ENCODE assay signal across 10 cellular contexts in genomic region chr6:156396068-156396771, GRCh38.
DNase-seq lines count a peak whose midpoint lies in the region; ATAC-seq, FAIRE-seq and TF ChIP-seq lines count a peak whose summit lies in the region.
"Had no signal": no experiment of that assay in that cellular context is flagged by ENCODE, and none has a peak within 500 bp of the region (broad histone marks: within the 10 kb centered on the region; RNA-seq: fewer than 3 reads in every experiment).

No MANE protein-coding gene starts in this region.

- in situ Hi-C loops in KBM-7 (cut with MboI; ENCODE audit: low pct_unique_long_range_greater_than_20kb, low sequenced_read_pairs) = no loop called here

- H3K36me3 ChIP-seq in keratinocyte (ENCODE audit: control insufficient read depth in 2 of 2, extremely low read depth in 1 of 2, insufficient read depth in 2 of 2, low read length in 2 of 2) = no peaks in the 10 kb centered on the region

- peaks cover 41% of the 10 kb centered on the region for H3K27me3 Mint-ChIP-seq in osteocyte (ENCODE audit: unreplicated experiment)

- H3K9me1 ChIP-seq in keratinocyte (ENCODE audit: control insufficient read depth, extremely low read depth, insufficient read depth, low read length) = no peaks in the 10 kb centered on the region

- no peak for TF ChIP-seq CTCF in keratinocyte (optimal IDR thresholded peaks at IDR 0.05 in 1 of 3, IDR thresholded peaks at IDR 0.05 in 1 of 3, conservative IDR thresholded peaks at IDR 0.05 in 1 of 3; ENCODE audit: extremely low read depth in 1 of 3, insufficient read depth in 2 of 3, low read length in 3 of 3)
- no peak for TF ChIP-seq CTCF in osteocyte (IDR thresholded peaks at IDR 0.05)

- H3K27me3 ChIP-seq in keratinocyte (ENCODE audit: control insufficient read depth, extremely low read depth, insufficient read depth, low read length) = peaks cover 26% of the 10 kb centered on the region

- ATAC-seq in GM18502 (IDR thresholded peaks at IDR 0.05; ENCODE audit: poor library complexity, unreplicated experiment) (peak; percentile 78), GM21526 (IDR thresholded peaks at IDR 0.05; ENCODE audit: low FRiP score, unreplicated experiment) (peak; percentile 53), HG03571 (IDR thresholded peaks at IDR 0.05; ENCODE audit: unreplicated experiment) (peak; percentile 49)

- H3K36me3 Mint-ChIP-seq in osteocyte (ENCODE audit: unreplicated experiment) = no peaks in the 10 kb centered on the region

- no peaks in the 10 kb centered on the region for H3K9me3 ChIP-seq in keratinocyte (ENCODE audit: control insufficient read depth, low read depth, low read length)

- no peaks in the 10 kb centered on the region for H3K4me1 Mint-ChIP-seq in osteocyte (ENCODE audit: unreplicated experiment)

- H3K4me3 ChIP-seq in keratinocyte (ENCODE audit: control insufficient read depth in 2 of 3, extremely low read depth in 1 of 3, insufficient read depth in 2 of 3, low read depth in 1 of 3, low read length in 3 of 3) = peak overlapping the region in 1 of 3 experiments; percentile 39
- H3K4me3 ChIP-seq: SK-N-MC had no signal

- no peak overlapping the region for H2AFZ ChIP-seq in keratinocyte (ENCODE audit: control insufficient read depth, low read length)

- H3K79me2 ChIP-seq in keratinocyte (ENCODE audit: control insufficient read depth, insufficient read depth, low read length) = no peaks in the 10 kb centered on the region

- no peak overlapping the region for H3K4me3 Mint-ChIP-seq in osteocyte (ENCODE audit: unreplicated experiment)

- H3K9me3 Mint-ChIP-seq in osteocyte (ENCODE audit: unreplicated experiment) = no peaks in the 10 kb centered on the region

- DNase-seq in keratinocyte (ENCODE audit: low read depth, low spot score) (no peak), DMS53 treated with DMSO at 0.1 percent for 48 hours (lab: John Stamatoyannopoulos, UW; ENCODE audit: unreplicated experiment) (no peak), DMS53 (lab: John Stamatoyannopoulos, UW) (no peak), KBM-7 (no peak), osteocyte (ENCODE audit: extremely low spot score, unreplicated experiment) (no peak)

- peaks cover under 1% of the 10 kb centered on the region for H3K4me1 ChIP-seq in keratinocyte (ENCODE audit: control insufficient read depth, extremely low read depth, insufficient read depth, low read length)

- peak overlapping the region; percentile 40 for H3K4me2 ChIP-seq in keratinocyte (ENCODE audit: control insufficient read depth, extremely low read depth, insufficient read depth, low read depth, low read length)

- dilution Hi-C loops in keratinocyte (cut with MboI; ENCODE audit: extremely low pct_ligation_motif_present, low sequenced_read_pairs) = no loop called here

- peak; percentile 39 for FAIRE-seq in keratinocyte (lab: Jason Lieb, UNC)
- FAIRE-seq: endometrium had no signal

- H3K27ac Mint-ChIP-seq in osteocyte (ENCODE audit: unreplicated experiment) = no peak overlapping the region

- no peaks in the 10 kb centered on the region for H4K20me1 ChIP-seq in keratinocyte (ENCODE audit: control insufficient read depth, extremely low read depth, insufficient read depth, low read length)

- H3K27ac ChIP-seq in keratinocyte (ENCODE audit: control insufficient read depth, insufficient read depth, low read length) = no peak overlapping the region
- H3K27ac ChIP-seq: SK-N-MC had no signal

- no peak overlapping the region for H3K9ac ChIP-seq in keratinocyte (ENCODE audit: control insufficient read depth, extremely low read depth, insufficient read depth, low read length)
